11 cellular contexts compared by ENCODE assay signal in genomic region chr1:21341517-21342078, GRCh38. TPM values are rescaled to one million over a fixed set of nuclear protein-coding genes. Genes with fewer than 3 reads are reported as not detected.
DNase-seq lines count a peak whose midpoint lies in the region; ATAC-seq and TF ChIP-seq lines count a peak whose summit lies in the region.
"Had no signal": no experiment of that assay in that cellular context is flagged by ENCODE, and none has a peak within 500 bp of the region (broad histone marks: within the 10 kb centered on the region; RNA-seq: fewer than 3 reads in every experiment).

No MANE protein-coding gene starts in this region.

- H3K4me3 ChIP-seq in right atrium auricular region (peak overlapping the region in 1 of 2 donors; percentile 89), neutrophil (ENCODE audit: low read depth in 1 of 2, low read length in 1 of 2) (no peak overlapping the region), vagina (peak overlapping the region; percentile 76 to 95)

- H3K27ac ChIP-seq in right atrium auricular region (peak overlapping the region; percentile 88 to 91), cingulate gyrus (ENCODE audit: low read depth, low read length) (peak overlapping the region; percentile 60), neutrophil (peak overlapping the region; percentile 97), vagina (peak overlapping the region; percentile 89)
- H3K27ac ChIP-seq: KMS-11 had no signal

- intact Hi-C loops in Right ventricle myocardium inferior (cut with DNase I) (no loop called here), vagina (cut with DNase I) (no loop called here), head of caudate nucleus (cut with DNase I) (loop anchor here (10.0 kb wide), 1 partner anchor 313 kb away; no protein-coding TSS in a partner anchor)

- H3K9me3 ChIP-seq in right atrium auricular region (no peaks in the 10 kb centered on the region), neutrophil (no peaks in the 10 kb centered on the region), vagina (no peaks in the 10 kb centered on the region)

- peaks cover 7% of the 10 kb centered on the region for H3K36me3 ChIP-seq in right atrium auricular region
- H3K36me3 ChIP-seq in neutrophil: peaks cover 8% of the 10 kb centered on the region
- no peaks in the 10 kb centered on the region for H3K36me3 ChIP-seq in vagina

- DNase-seq in right atrium auricular region (ENCODE audit: low spot score): no peak
- no peak for DNase-seq in Right ventricle myocardium inferior (ENCODE audit: missing footprints)
- DNase-seq in vagina (ENCODE audit: extremely low spot score in 2 of 2): no peak
- no peak for DNase-seq in head of caudate nucleus
- DNase-seq: dermis blood vessel endothelial cell, NCI-H526 treated with DMSO at 0.1 percent for 48 hours had no signal

- TF ChIP-seq POLR2A in vagina (IDR thresholded peaks at IDR 0.05): no peak

- TF ChIP-seq CTCF in right atrium auricular region (IDR thresholded peaks at IDR 0.05) (no peak), neutrophil (IDR thresholded peaks at IDR 0.05) (no peak), vagina (IDR thresholded peaks at IDR 0.05) (no peak)

- no peak for ATAC-seq in Right ventricle myocardium inferior
- ATAC-seq in HG03439 (IDR thresholded peaks at IDR 0.05; ENCODE audit: unreplicated experiment): no peak
- no peak for ATAC-seq in GM19452 (IDR thresholded peaks at IDR 0.05; ENCODE audit: unreplicated experiment)

- H3K27me3 ChIP-seq in right atrium auricular region: no peaks in the 10 kb centered on the region
- peaks cover 14% of the 10 kb centered on the region for H3K27me3 ChIP-seq in neutrophil
- no peaks in the 10 kb centered on the region for H3K27me3 ChIP-seq in vagina

- H3K4me1 ChIP-seq in right atrium auricular region (peaks cover 0 to 84% of the 10 kb centered on the region in 2 donors), neutrophil (ENCODE audit: control insufficient read depth in 1 of 2, insufficient read depth in 1 of 2, low read depth in 1 of 2, low read length in 1 of 2) (peaks cover 93 to 94% of the 10 kb centered on the region in 2 experiments), vagina (peaks cover 87% of the 10 kb centered on the region)

RNA-seq across cellular contexts. Expression of gene ECE1, which starts 51.3 kb away (rescaled TPM):
- total RNA-seq in right atrium auricular region (100 to 1,000 TPM in 1 of 2 donors, 10 to 100 TPM in 1; 83.7 to 152 TPM), Right ventricle myocardium inferior (49.3 TPM), vagina (93.8 TPM)

Comparison
In these comparisons a context has a peak if more than half of its experiments do, and no peak if none do; other contexts are left out.
1. H3K4me3 ChIP-seq: peak in vagina (2 of 2); none in neutrophil (0 of 2).
2. Peak in every context shown above with its lines, with median percentiles within 50 percentile points of each other: H3K27ac ChIP-seq.